In the genomic region with DNA sequence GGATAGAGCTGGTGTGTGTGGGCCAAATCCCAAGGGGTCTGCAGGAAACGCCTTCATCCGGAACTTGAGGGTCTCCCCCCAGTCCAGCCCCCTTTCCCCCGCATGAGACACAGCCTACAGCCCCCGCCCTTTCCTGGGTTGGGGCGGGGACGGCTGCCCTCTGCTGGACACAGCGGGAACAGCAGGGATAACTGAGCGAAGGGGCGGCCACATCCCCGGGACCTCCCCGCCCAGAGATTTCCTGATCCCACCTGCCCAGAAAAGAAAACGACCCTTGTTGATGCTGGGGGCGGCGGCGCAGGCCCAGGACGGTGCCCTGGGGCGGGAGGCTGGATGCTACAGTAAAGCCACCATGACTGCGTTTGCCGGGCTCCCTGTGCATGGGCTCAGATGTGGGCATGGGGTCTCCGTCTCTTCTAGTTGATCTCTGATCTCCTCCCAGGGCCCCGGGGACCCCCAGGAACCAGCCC, we compare ENCODE assay signal across 9 cellular contexts. TPM values are rescaled to one million over a fixed set of nuclear protein-coding genes. Genes with fewer than 3 reads are reported as not detected.
DNase-seq lines count a peak whose midpoint lies in the region; ATAC-seq, FAIRE-seq and TF ChIP-seq lines count a peak whose summit lies in the region.
"Had no signal": no experiment of that assay in that cellular context is flagged by ENCODE, and none has a peak within 500 bp of the region (broad histone marks: within the 10 kb centered on the region; RNA-seq: fewer than 3 reads in every experiment).

No MANE protein-coding gene starts in this region.

- intact Hi-C loops in sciatic nerve (cut with DNase I), result loop anchor here (5.0 kb wide), 1 partner anchor 220 kb away; no protein-coding TSS in a partner anchor

- no peak overlapping the region for H3K4me3 ChIP-seq in NB4 (ENCODE audit: low read depth, low read length)
- no peak overlapping the region for H3K4me3 ChIP-seq in foreskin fibroblast (ENCODE audit: low read depth in 1 of 2, low read length in 2 of 2)

- TF ChIP-seq CTCF in D721Med (IDR thresholded peaks at IDR 0.05; ENCODE audit: insufficient read depth, missing control alignments) (peak; percentile 79), NB4 (IDR thresholded peaks at IDR 0.05; ENCODE audit: low read depth, low read length) (peak; percentile 32), foreskin fibroblast (IDR thresholded peaks at IDR 0.05; ENCODE audit: low read depth, low read length) (peak; percentile 67)

- no peak for TF ChIP-seq POLR2A in NB4 (IDR thresholded peaks at IDR 0.05; ENCODE audit: extremely low read depth, insufficient read length)

- peak; percentile 95 for DNase-seq in D721Med (ENCODE audit: insufficient read length, low spot score)
- peak; percentile 78 for DNase-seq in NB4 (ENCODE audit: low read depth)
- peak; percentile 77 for DNase-seq in activated T-cell treated with anti-CD3 and anti-CD28 coated beads, Interleukin-2, amount 50 U/mL, for 1 hour
- peak in 1 of 2 donors; percentile 51 for DNase-seq in foreskin fibroblast
- DNase-seq in sciatic nerve (ENCODE audit: low spot score), result peak; percentile 74
- no peak for DNase-seq in NCI-H1694 (lab: John Stamatoyannopoulos, UW)

- FAIRE-seq in D721Med (lab: Jason Lieb, UNC), result no peak

- ATAC-seq in sciatic nerve (peak; percentile 67), HG03442 (IDR thresholded peaks at IDR 0.05; ENCODE audit: unreplicated experiment) (no peak), HG03432 (IDR thresholded peaks at IDR 0.05; ENCODE audit: unreplicated experiment) (no peak)

RNA-seq across cellular contexts. Expression of gene ONECUT3, which starts 14.2 kb away (rescaled TPM):
- not detected for total RNA-seq in sciatic nerve
- total RNA-seq: pulmonary artery endothelial cell had no signal

RNA-seq across cellular contexts. Expression of gene ATP8B3, which starts 44.6 kb away (rescaled TPM):
- 2.3 TPM for total RNA-seq in sciatic nerve
